In the genomic region with DNA sequence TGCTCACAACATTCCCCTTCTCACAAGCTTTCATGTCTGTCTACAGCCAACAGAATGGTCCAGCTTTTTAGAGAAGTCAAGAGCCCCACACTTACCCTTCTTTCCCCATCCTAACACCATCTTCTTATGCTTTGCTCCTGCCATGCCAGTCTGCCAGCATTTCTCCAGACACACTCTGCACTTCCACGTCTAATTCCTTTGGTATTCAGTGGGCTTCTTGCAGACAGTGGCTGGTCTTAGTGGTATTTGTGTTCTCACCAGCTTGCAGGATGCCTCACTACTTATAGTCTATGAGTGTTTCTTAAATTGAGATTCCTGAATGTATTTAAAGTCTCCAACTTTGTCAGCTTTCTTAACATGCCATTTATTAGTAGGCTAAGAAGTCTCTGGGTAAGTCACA, we compare ENCODE assay signal across 24 cellular contexts.
DNase-seq lines count a peak whose midpoint lies in the region; ATAC-seq and TF ChIP-seq lines count a peak whose summit lies in the region.
"Had no signal": no experiment of that assay in that cellular context is flagged by ENCODE, and none has a peak within 500 bp of the region (broad histone marks: within the 10 kb centered on the region; RNA-seq: fewer than 3 reads in every experiment).

No MANE protein-coding gene starts in this region.

- no TSS peak for BruUV-seq in Panc1 (replicated peaks; lab: Mats Ljungman, UMichigan)

- no peaks in the 10 kb centered on the region for H3K27me3 ChIP-seq in Panc1 (ENCODE audit: control insufficient read depth, insufficient read depth, low read length)
- H3K27me3 ChIP-seq: BLaER1 had no signal

- H3K27me3 Mint-ChIP-seq in nephron (ENCODE audit: low read depth): peaks cover 4% of the 10 kb centered on the region

- H3K36me3 ChIP-seq in Panc1 (ENCODE audit: control insufficient read depth, insufficient read depth, low read length): no peaks in the 10 kb centered on the region
- H3K36me3 ChIP-seq: BLaER1 had no signal

- CTCF ChIA-PET in Panc1 (lab: Charles Lee): no interaction called here

- peak overlapping the region; percentile 78 to 93 (median 88) for H3K27ac Mint-ChIP-seq in nephron
- no peak overlapping the region for H3K27ac Mint-ChIP-seq in stimulated activated effector memory CD8-positive, alpha-beta T cell treated with anti-CD3 and anti-CD28 coated beads, Interleukin-12 subunit alpha, Interleukin-12 subunit beta, amount 100 ng/mL, for 72 hours
- H3K27ac Mint-ChIP-seq: CD4-positive, alpha-beta T cell had no signal

- TF ChIP-seq CTCF in Panc1 (IDR thresholded peaks at IDR 0.05) (no peak), nephron (IDR thresholded peaks at IDR 0.05; ENCODE audit: unreplicated experiment in 3 of 3) (no peak)

- H3K4me1 Mint-ChIP-seq in nephron: peaks cover 41% of the 10 kb centered on the region
- H3K4me1 Mint-ChIP-seq in stimulated activated effector memory CD8-positive, alpha-beta T cell treated with anti-CD3 and anti-CD28 coated beads, Interleukin-12 subunit alpha, Interleukin-12 subunit beta, amount 100 ng/mL, for 72 hours: no peaks in the 10 kb centered on the region

- DNase-seq in Panc1 (ENCODE audit: low read depth, low spot score) (no peak), astrocyte of the hippocampus (ENCODE audit: low read depth, low spot score) (peak; percentile 44), kidney glomerular epithelial cell (lab: John Stamatoyannopoulos, UW) (no peak), G401 (ENCODE audit: low spot score) (no peak)
- no peak for DNase-seq in stimulated activated effector memory CD8-positive, alpha-beta T cell treated with anti-CD3 and anti-CD28 coated beads, Interleukin-12 subunit alpha, Interleukin-12 subunit beta, amount 100 ng/mL, for 72 hours (ENCODE audit: low spot score in 2 of 2)
- no peak for DNase-seq in activated CD8-positive, alpha-beta memory T cell treated with anti-CD3 and anti-CD28 coated beads for 24 hours
- DNase-seq: CD4-positive, alpha-beta T cell; COR-L47; DMS79; GOT3; NCI-H1092; NCI-H1436 treated with DMSO at 0.1 percent for 48 hours; NCI-H1930; NCI-H510A; NCI-H748 treated with DMSO at 0.1 percent for 48 hours; PC-9; SHP77 treated with DMSO at 0.1 percent for 48 hours had no signal

- H3K9me3 ChIP-seq in Panc1 (ENCODE audit: control insufficient read depth, insufficient read depth, low read depth, low read length): no peaks in the 10 kb centered on the region
- H3K9me3 ChIP-seq: BLaER1 had no signal

- no peaks in the 10 kb centered on the region for H3K36me3 Mint-ChIP-seq in nephron (ENCODE audit: low read depth)
- H3K36me3 Mint-ChIP-seq in stimulated activated effector memory CD8-positive, alpha-beta T cell treated with anti-CD3 and anti-CD28 coated beads, Interleukin-12 subunit alpha, Interleukin-12 subunit beta, amount 100 ng/mL, for 72 hours: no peaks in the 10 kb centered on the region

- ATAC-seq in Panc1: no peak
- no peak for ATAC-seq in stimulated activated effector memory CD8-positive, alpha-beta T cell treated with anti-CD3 and anti-CD28 coated beads, Interleukin-12 subunit alpha, Interleukin-12 subunit beta, amount 100 ng/mL, for 72 hours
- ATAC-seq: GM12878, HCT116, K562 had no signal

- intact Hi-C loops in Panc1 (cut with micrococcal nuclease; ENCODE audit: unreplicated experiment): no loop called here

- H3K4me1 ChIP-seq in Panc1 (ENCODE audit: control insufficient read depth, insufficient read depth, low read length): peaks cover 14% of the 10 kb centered on the region; the same call in 1 of the 2 replicates
- H3K4me1 ChIP-seq: BLaER1 had no signal

- H3K27ac ChIP-seq in Panc1 (ENCODE audit: low read length): peak overlapping the region; percentile 83; the same call in 1 of the 2 replicates
- H3K27ac ChIP-seq: BLaER1, PC-9, RWPE1, SK-N-MC had no signal

- no peaks in the 10 kb centered on the region for H3K9me3 Mint-ChIP-seq in nephron
- H3K9me3 Mint-ChIP-seq in stimulated activated effector memory CD8-positive, alpha-beta T cell treated with anti-CD3 and anti-CD28 coated beads, Interleukin-12 subunit alpha, Interleukin-12 subunit beta, amount 100 ng/mL, for 72 hours: no peaks in the 10 kb centered on the region
- H3K9me3 Mint-ChIP-seq: CD4-positive, alpha-beta T cell had no signal

- H3K4me3 Mint-ChIP-seq in nephron: peak overlapping the region in 2 of 3 experiments; percentile 38 to 51
- no peak overlapping the region for H3K4me3 Mint-ChIP-seq in stimulated activated effector memory CD8-positive, alpha-beta T cell treated with anti-CD3 and anti-CD28 coated beads, Interleukin-12 subunit alpha, Interleukin-12 subunit beta, amount 100 ng/mL, for 72 hours
- H3K4me3 Mint-ChIP-seq: CD4-positive, alpha-beta T cell had no signal

- POLR2A ChIA-PET in Panc1 (lab: Charles Lee): no interaction called here

- in situ Hi-C loops in Panc1 (cut with HindIII; ENCODE audit: low pct_unique_long_range_greater_than_20kb, low sequenced_read_pairs) (no loop called here), G401 (cut with HindIII; ENCODE audit: low sequenced_read_pairs) (no loop called here)

- H3K4me3 ChIP-seq in Panc1 (ENCODE audit: low read depth in 2 of 2, low read length in 2 of 2): no peak overlapping the region
- H3K4me3 ChIP-seq: BLaER1, GM12878, K562, PC-9, SK-N-MC had no signal
